8 cellular contexts compared by ENCODE assay signal in genomic region chr4:145937990-145938611, GRCh38. TPM values are rescaled to one million over a fixed set of nuclear protein-coding genes. Genes with fewer than 3 reads are reported as not detected.
DNase-seq lines count a peak whose midpoint lies in the region; ATAC-seq, FAIRE-seq and TF ChIP-seq lines count a peak whose summit lies in the region.

No MANE protein-coding gene starts in this region.

- H2AK5ac ChIP-seq in trophoblast cell (ENCODE audit: low read length), result peak overlapping the region; percentile 97

- no TSS peak for BruUV-seq in PC-9 (replicated peaks; lab: Mats Ljungman, UMichigan)

- no peaks in the 10 kb centered on the region for H4K20me1 ChIP-seq in PC-9 (ENCODE audit: insufficient read depth)

- no CpG with 5 or more reads among the region's 18 CpGs for WGBS in trophoblast cell (ENCODE audit: extremely low coverage, insufficient coverage, insufficient read length)

- H3K9ac ChIP-seq in trophoblast cell (ENCODE audit: low read length), result peak overlapping the region; percentile 98

- H3K79me2 ChIP-seq in PC-9 (ENCODE audit: low read depth) (peaks cover 33% of the 10 kb centered on the region), trophoblast cell (ENCODE audit: control insufficient read depth, insufficient read depth, low read length, poor library complexity) (peaks cover 18% of the 10 kb centered on the region)

- H3K27ac ChIP-seq in PC-9 (peak overlapping the region; percentile 80), trophoblast cell (ENCODE audit: low read depth, low read length) (peak overlapping the region; percentile 99)

- intact Hi-C loops in CD14-positive monocyte (cut with micrococcal nuclease) (no loop called here), PC-9 (cut with micrococcal nuclease; ENCODE audit: unreplicated experiment) (loop anchor here (2.0 to 10.0 kb wide), 3 partner anchors 129 to 397 kb away; partner anchors contain the start of gene C4orf51)

- ATAC-seq in HG02884 (IDR thresholded peaks at IDR 0.05; ENCODE audit: unreplicated experiment), result no peak

- H3K27me3 ChIP-seq in PC-9 (ENCODE audit: insufficient read depth, low read depth) (no peaks in the 10 kb centered on the region), trophoblast cell (ENCODE audit: insufficient read depth, low read length) (no peaks in the 10 kb centered on the region)

- H3K4ac ChIP-seq in trophoblast cell (ENCODE audit: low read depth, low read length), result peak overlapping the region; percentile 77

- peak overlapping the region; percentile 99 for H2BK120ac ChIP-seq in trophoblast cell (ENCODE audit: insufficient read depth, low read length, poor library complexity)

- H4K8ac ChIP-seq in trophoblast cell (ENCODE audit: low read depth, low read length), result peak overlapping the region; percentile 68

- peaks cover 26% of the 10 kb centered on the region for H3K79me1 ChIP-seq in trophoblast cell (ENCODE audit: low read length)

- DNase-seq in CD14-positive monocyte (ENCODE audit: low spot score), result no peak
- no peak for DNase-seq in H54 (ENCODE audit: insufficient read length, low spot score)
- DNase-seq in PC-9, result no peak
- peak; percentile 53 for DNase-seq in activated naive CD4-positive, alpha-beta T cell treated with Interleukin-2 at 50 U/mL for 16 hours
- no peak for DNase-seq in glutamatergic neuron
- peak in 1 of 2 donors; percentile 26 for DNase-seq in trophoblast cell
- DNase-seq in NCI-H446 treated with DMSO at 0.1 percent for 48 hours (lab: John Stamatoyannopoulos, UW), result no peak

- peak overlapping the region; percentile 90 for H2AFZ ChIP-seq in PC-9
- peak overlapping the region; percentile 50 for H2AFZ ChIP-seq in trophoblast cell (ENCODE audit: insufficient read depth, low read length, poor library complexity)

- H3K36me3 ChIP-seq in PC-9 (ENCODE audit: low read depth) (no peaks in the 10 kb centered on the region), trophoblast cell (ENCODE audit: control insufficient read depth in 1 of 2, insufficient read depth in 2 of 2, low read length in 2 of 2) (no peaks in the 10 kb centered on the region)

- peaks cover 33 to 55% (median 38%) of the 10 kb centered on the region in 3 donors for H3K27me3 Mint-ChIP-seq in CD14-positive monocyte (ENCODE audit: low read depth in 3 of 3)
- peaks cover 21% of the 10 kb centered on the region for H3K27me3 Mint-ChIP-seq in glutamatergic neuron (ENCODE audit: unreplicated experiment)

- peak overlapping the region; percentile 97 for H4K91ac ChIP-seq in trophoblast cell (ENCODE audit: low read depth, low read length)

- H3K4me3 Mint-ChIP-seq in CD14-positive monocyte (peak overlapping the region; percentile 95 to 100), glutamatergic neuron (ENCODE audit: unreplicated experiment) (peak overlapping the region; percentile 97)

- H3F3A ChIP-seq in PC-9 (ENCODE audit: insufficient read depth, low read depth), result peaks cover 7% of the 10 kb centered on the region; the same call in 1 of the 2 replicates

- H3K9me2 ChIP-seq in PC-9 (ENCODE audit: insufficient read depth), result no peaks in the 10 kb centered on the region

- peak overlapping the region; percentile 91 for H2BK12ac ChIP-seq in trophoblast cell (ENCODE audit: low read length)

- H3K14ac ChIP-seq in trophoblast cell (ENCODE audit: low read length), result peak overlapping the region; percentile 84

- H3K18ac ChIP-seq in trophoblast cell (ENCODE audit: low read length), result peak overlapping the region; percentile 97

- peak overlapping the region in 2 of 7 donors; percentile 49 to 62 for H3K27ac Mint-ChIP-seq in CD14-positive monocyte
- peak overlapping the region; percentile 98 for H3K27ac Mint-ChIP-seq in glutamatergic neuron (ENCODE audit: unreplicated experiment)

- H3K4me3 ChIP-seq in PC-9 (peak overlapping the region; percentile 84), trophoblast cell (ENCODE audit: low read depth, low read length) (peak overlapping the region; percentile 96)

- peak overlapping the region; percentile 95 for H2BK5ac ChIP-seq in trophoblast cell (ENCODE audit: low read depth, low read length, poor library complexity)

- H4K12ac ChIP-seq in trophoblast cell (ENCODE audit: low read depth, low read length), result peak overlapping the region; percentile 73

- no peak for TF ChIP-seq CTCF in CD14-positive monocyte (IDR thresholded peaks at IDR 0.05)
- TF ChIP-seq CTCF in PC-9 (conservative IDR thresholded peaks at IDR 0.05), result no peak
- no peak for TF ChIP-seq CTCF in glutamatergic neuron (IDR thresholded peaks at IDR 0.05; ENCODE audit: partially characterized antibody, unreplicated experiment)

- H3K9me3 Mint-ChIP-seq in CD14-positive monocyte (peaks cover 0 to 4% (median 0%) of the 10 kb centered on the region in 7 donors), glutamatergic neuron (ENCODE audit: unreplicated experiment) (peaks cover 28% of the 10 kb centered on the region)

- no peak for FAIRE-seq in H54 (lab: Jason Lieb, UNC)

- peaks cover 0 to 5% of the 10 kb centered on the region in 2 donors for H3K36me3 Mint-ChIP-seq in CD14-positive monocyte
- H3K36me3 Mint-ChIP-seq in glutamatergic neuron (ENCODE audit: unreplicated experiment), result no peaks in the 10 kb centered on the region

- H3K23ac ChIP-seq in trophoblast cell (ENCODE audit: low read length), result peak overlapping the region; percentile 100

- H3K4me2 ChIP-seq in PC-9, result peak overlapping the region; percentile 71
- peak overlapping the region; percentile 86 for H3K4me2 ChIP-seq in trophoblast cell (ENCODE audit: low read length)

- H3K4me1 ChIP-seq in PC-9 (replicated peaks; ENCODE audit: insufficient read depth) (peaks cover 22% of the 10 kb centered on the region), trophoblast cell (ENCODE audit: control insufficient read depth in 1 of 2, insufficient read depth in 2 of 2, low read length in 2 of 2) (peaks cover 0 to 3% of the 10 kb centered on the region in 2 experiments)

- POLR2A ChIA-PET in PC-9 (lab: Charles Lee; ENCODE audit: unreplicated experiment), result interaction anchor here (0.6 kb wide), 1 partner anchor 211 kb away, joined by 4 read pairs; no protein-coding TSS in a partner anchor

- H3K4me1 Mint-ChIP-seq in CD14-positive monocyte (peaks cover 33% of the 10 kb centered on the region), glutamatergic neuron (ENCODE audit: low read depth, unreplicated experiment) (peaks cover 27% of the 10 kb centered on the region)

- 0 out of 2 replicates have a peak, but pooled peaks have one; percentile 20 for TF ChIP-seq POLR2A in H54 (IDR thresholded peaks at IDR 0.05; ENCODE audit: low read depth, low read length)

- CTCF ChIA-PET in PC-9 (lab: Charles Lee), result no interaction called here

- H3K9me3 ChIP-seq in PC-9 (ENCODE audit: insufficient read depth, low read depth), result no peaks in the 10 kb centered on the region
- H3K9me3 ChIP-seq in trophoblast cell (ENCODE audit: insufficient read depth, low read depth, low read length), result no peaks in the 10 kb centered on the region

RNA-seq across cellular contexts. Expression of gene ZNF827, which starts 0.5 kb away (rescaled TPM):
- polyA plus RNA-seq in CD14-positive monocyte, result not detected
- total RNA-seq in PC-9 (2021), result 22.4 and 24.1 TPM in 2 replicates
- 227 TPM for total RNA-seq in glutamatergic neuron (ENCODE audit: unreplicated experiment)
- 9.7 and 10.8 TPM in 2 replicates for polyA plus RNA-seq in trophoblast cell (2013)
